In genomic region chr9:34377402-34377741, GRCh38 we compare ENCODE assay signal across 8 cellular contexts. TPM values are rescaled to one million over a fixed set of nuclear protein-coding genes. Genes with fewer than 3 reads are reported as not detected.
DNase-seq lines count a peak whose midpoint lies in the region; ATAC-seq and TF ChIP-seq lines count a peak whose summit lies in the region.

No MANE protein-coding gene starts in this region.

- H3K9ac ChIP-seq in parathyroid adenoma = no peak overlapping the region

- H3K36me3 ChIP-seq in SJCRH30 (no peaks in the 10 kb centered on the region), parathyroid adenoma (ENCODE audit: control insufficient read depth, insufficient read depth, low read length) (no peaks in the 10 kb centered on the region)

- TF ChIP-seq CTCF in GM12875 (IDR thresholded peaks at IDR 0.05; ENCODE audit: borderline replicate concordance, insufficient read depth, low read depth, low read length) (no peak), fibroblast of the aortic adventitia (IDR thresholded peaks at IDR 0.05; ENCODE audit: insufficient read depth, low read length) (no peak), parathyroid adenoma (IDR thresholded peaks at IDR 0.05) (no peak)

- no peak for DNase-seq in SJCRH30
- DNase-seq in fibroblast of the aortic adventitia (ENCODE audit: low read depth) = no peak
- DNase-seq in 8988T = no peak
- DNase-seq in HT-29 (ENCODE audit: low spot score) = no peak

- H3K4me3 ChIP-seq in GM12875 (ENCODE audit: low read depth, low read length) = peak overlapping the region; percentile 62
- H3K4me3 ChIP-seq in SJCRH30 = peak overlapping the region; percentile 68
- peak overlapping the region; percentile 77 for H3K4me3 ChIP-seq in fibroblast of the aortic adventitia (ENCODE audit: low read depth, low read length)
- H3K4me3 ChIP-seq in parathyroid adenoma (ENCODE audit: low read depth, low read length) = peak overlapping the region; percentile 61

- H2AFZ ChIP-seq in parathyroid adenoma = peak overlapping the region; percentile 88

- no peaks in the 10 kb centered on the region for H3K9me3 ChIP-seq in SJCRH30 (replicated peaks)
- no peaks in the 10 kb centered on the region for H3K9me3 ChIP-seq in parathyroid adenoma (ENCODE audit: control insufficient read depth, low read length)

- H3K4me2 ChIP-seq in parathyroid adenoma (ENCODE audit: low read length) = peak overlapping the region; percentile 98

- peaks cover 15% of the 10 kb centered on the region for H3K4me1 ChIP-seq in SJCRH30
- no peaks in the 10 kb centered on the region for H3K4me1 ChIP-seq in parathyroid adenoma

- H3K79me2 ChIP-seq in parathyroid adenoma = no peaks in the 10 kb centered on the region

- no peak for ATAC-seq in activated CD4-positive, CD25-positive, alpha-beta regulatory T cell treated with anti-CD3 and anti-CD28 coated beads, Interleukin-2, amount 50 U/mL, for 24 hours
- no peak for ATAC-seq in GM19467 (IDR thresholded peaks at IDR 0.05; ENCODE audit: unreplicated experiment)

- H3K27ac ChIP-seq in SJCRH30 = no peak overlapping the region
- peak overlapping the region; percentile 58 for H3K27ac ChIP-seq in parathyroid adenoma

- no peaks in the 10 kb centered on the region for H3K27me3 ChIP-seq in SJCRH30
- H3K27me3 ChIP-seq in parathyroid adenoma (ENCODE audit: control insufficient read depth, insufficient read depth, low read length) = no peaks in the 10 kb centered on the region

RNA-seq across cellular contexts. Expression of gene MYORG, which starts 0.7 kb away (rescaled TPM):
- 1.7 and 1.8 TPM in 2 replicates for total RNA-seq in SJCRH30 (2014; rRNA removed; shearing (Covaris generic))
- 0.90 and 1.3 TPM in 2 replicates for total RNA-seq in fibroblast of the aortic adventitia (ENCODE audit: low replicate concordance)
- total RNA-seq in HT-29 (2014; rRNA removed; shearing (Covaris generic)) = 26.5 and 29.5 TPM in 2 replicates

RNA-seq across cellular contexts. Expression of gene NUDT2, which starts 48.0 kb away (rescaled TPM):
- 9.4 TPM in 2 replicates for total RNA-seq in SJCRH30 (2014; rRNA removed; shearing (Covaris generic))
- total RNA-seq in fibroblast of the aortic adventitia (ENCODE audit: low replicate concordance) = 18.4 and 22.0 TPM in 2 replicates
- 15.9 and 16.4 TPM in 2 replicates for total RNA-seq in HT-29 (2014; rRNA removed; shearing (Covaris generic))

RNA-seq across cellular contexts. Expression of gene KIF24, which starts 48.3 kb away (rescaled TPM):
- total RNA-seq in SJCRH30 (2014; rRNA removed; shearing (Covaris generic)) = 5.9 and 6.8 TPM in 2 replicates
- total RNA-seq in fibroblast of the aortic adventitia (ENCODE audit: low replicate concordance) = 0.74 and 8.2 TPM in 2 replicates
- 8.0 and 8.4 TPM in 2 replicates for total RNA-seq in HT-29 (2014; rRNA removed; shearing (Covaris generic))
